8 cellular contexts compared by ENCODE assay signal in the genomic region with DNA sequence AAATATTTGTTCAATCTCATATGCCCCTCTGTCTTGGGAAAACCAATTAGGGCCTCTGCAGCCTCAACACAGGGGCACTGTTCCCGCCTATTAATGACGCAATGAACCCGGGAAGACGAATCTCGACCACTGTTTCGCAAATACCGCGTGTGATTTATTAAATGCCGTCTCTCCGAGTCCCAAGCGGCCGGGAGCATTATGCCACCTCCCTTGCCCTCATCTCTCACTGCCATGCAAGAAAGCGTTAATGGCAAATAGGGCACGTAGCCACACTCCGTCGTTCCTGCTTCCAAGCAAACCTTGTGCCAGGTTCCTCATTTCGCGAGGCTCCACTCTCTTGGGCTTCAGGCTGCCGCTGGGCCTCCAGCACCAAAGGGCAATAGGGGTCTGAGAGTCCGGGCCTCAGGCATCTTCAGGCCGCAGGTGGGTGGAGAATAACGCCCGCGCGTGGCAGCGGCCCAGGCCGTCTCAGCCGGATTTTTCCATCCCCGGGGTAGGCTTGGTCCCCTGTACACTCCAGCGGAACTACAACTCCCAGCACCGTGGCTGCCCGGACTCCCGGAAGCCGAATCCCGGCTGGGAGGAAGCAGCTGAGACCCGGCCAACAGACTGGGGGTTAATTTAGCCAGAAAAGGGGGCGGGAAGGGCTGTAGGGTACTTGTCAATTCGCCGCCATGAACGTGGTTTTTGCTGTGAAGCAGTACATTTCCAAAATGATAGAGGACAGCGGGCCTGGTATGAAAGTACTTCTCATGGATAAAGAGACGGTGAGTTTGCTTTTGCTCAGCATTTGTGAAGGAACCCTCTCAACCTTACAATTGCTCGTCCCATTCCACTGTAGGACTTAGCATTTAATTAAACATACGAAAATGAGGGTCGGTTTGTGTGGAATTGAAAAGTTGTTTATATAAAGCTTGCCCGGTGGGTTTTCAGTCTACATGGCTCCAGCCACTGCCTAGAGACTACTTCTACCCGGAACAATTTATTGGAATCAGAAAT. TPM values are rescaled to one million over a fixed set of nuclear protein-coding genes. Genes with fewer than 3 reads are reported as not detected.
A peak's percentile ranks its signal among the peaks of the same experiment; 100 is the strongest.
DNase-seq lines count a peak whose midpoint lies in the region; ATAC-seq and TF ChIP-seq lines count a peak whose summit lies in the region.

A gene with protein sequence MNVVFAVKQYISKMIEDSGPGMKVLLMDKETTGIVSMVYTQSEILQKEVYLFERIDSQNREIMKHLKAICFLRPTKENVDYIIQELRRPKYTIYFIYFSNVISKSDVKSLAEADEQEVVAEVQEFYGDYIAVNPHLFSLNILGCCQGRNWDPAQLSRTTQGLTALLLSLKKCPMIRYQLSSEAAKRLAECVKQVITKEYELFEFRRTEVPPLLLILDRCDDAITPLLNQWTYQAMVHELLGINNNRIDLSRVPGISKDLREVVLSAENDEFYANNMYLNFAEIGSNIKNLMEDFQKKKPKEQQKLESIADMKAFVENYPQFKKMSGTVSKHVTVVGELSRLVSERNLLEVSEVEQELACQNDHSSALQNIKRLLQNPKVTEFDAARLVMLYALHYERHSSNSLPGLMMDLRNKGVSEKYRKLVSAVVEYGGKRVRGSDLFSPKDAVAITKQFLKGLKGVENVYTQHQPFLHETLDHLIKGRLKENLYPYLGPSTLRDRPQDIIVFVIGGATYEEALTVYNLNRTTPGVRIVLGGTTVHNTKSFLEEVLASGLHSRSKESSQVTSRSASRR (plus strand): TSS at position 593 of the 999 bp plus-strand sequence. CDS start 82 bp downstream, at position 675.

- H3K27ac ChIP-seq in WERI-Rb-1, result peak within 1 kb of the TSS; percentile 93
- H3K27ac ChIP-seq in mammary epithelial cell (ENCODE audit: insufficient read depth, low read depth, low read length), result peak within 1 kb of the TSS; percentile 83

- H3K27me3 ChIP-seq in WERI-Rb-1 (ENCODE audit: insufficient read depth, low read depth, severe bottlenecking), result no peaks in the 10 kb centered on the region
- no peaks in the 10 kb centered on the region for H3K27me3 ChIP-seq in mammary epithelial cell (ENCODE audit: insufficient read depth, low read length)

- H3K9me3 ChIP-seq in WERI-Rb-1 (ENCODE audit: severe bottlenecking) (no peaks in the 10 kb centered on the region), mammary epithelial cell (replicated peaks; ENCODE audit: insufficient read depth, low read length) (no peaks in the 10 kb centered on the region)

- peak within 1 kb of the TSS; percentile 94 for H3K9ac ChIP-seq in mammary epithelial cell (ENCODE audit: insufficient read depth, low read length)

- H3K4me2 ChIP-seq in mammary epithelial cell (ENCODE audit: insufficient read depth, low read depth, low read length), result peak within 1 kb of the TSS; percentile 92

- peaks cover 26% of the 10 kb centered on the region for H3K79me2 ChIP-seq in mammary epithelial cell (ENCODE audit: insufficient read depth, low read length)

- H2AFZ ChIP-seq in mammary epithelial cell (ENCODE audit: low read depth, low read length), result peak within 1 kb of the TSS; percentile 99

- no peaks in the 10 kb centered on the region for H4K20me1 ChIP-seq in mammary epithelial cell (ENCODE audit: insufficient read depth, low read length)

- H3K4me3 ChIP-seq in WERI-Rb-1 (ENCODE audit: low read depth, low read length) (peak within 1 kb of the TSS; percentile 79), mammary epithelial cell (replicated peaks in 1 of 3; ENCODE audit: insufficient read depth in 1 of 3, low read depth in 2 of 3, low read length in 3 of 3) (peak within 1 kb of the TSS; percentile 68 to 81 (median 73))

- peaks cover 24% of the 10 kb centered on the region for H3K36me3 ChIP-seq in WERI-Rb-1
- no peaks in the 10 kb centered on the region for H3K36me3 ChIP-seq in mammary epithelial cell (ENCODE audit: insufficient read depth, low read length)

- WGBS in mammary epithelial cell (ENCODE audit: low coverage, missing lambda C conversion rate), result under 1% methylated on average over 39 of the region's 47 CpGs

- CTCF ChIA-PET in mammary epithelial cell (lab: Charles Lee; ENCODE audit: low non-redundant PET), result no interaction called here

- dilution Hi-C loops in mammary epithelial cell (cut with HindIII; ENCODE audit: low sequenced_read_pairs), result loop anchor here (25.0 kb wide), 1 partner anchor 180 kb away; a partner anchor contains a TSS

- peak; percentile 64 for ATAC-seq in GM18520 (IDR thresholded peaks at IDR 0.05; ENCODE audit: unreplicated experiment)
- ATAC-seq in HG03095 (IDR thresholded peaks at IDR 0.05; ENCODE audit: unreplicated experiment), result peak; percentile 91

- in situ Hi-C loops in mammary epithelial cell (cut with MboI; ENCODE audit: low sequenced_read_pairs in 2 of 2), result no loop called here

- intact Hi-C loops in mammary epithelial cell (cut with micrococcal nuclease), result loop anchor here (1.0 to 5.0 kb wide), 3 partner anchors 57 to 120 kb away; a partner anchor contains a TSS

- DNase-seq in 8988T (peak; percentile 58), NCI-H2196 (lab: John Stamatoyannopoulos, UW; ENCODE audit: unreplicated experiment) (peak; percentile 87), WERI-Rb-1 (peak; percentile 98), mammary epithelial cell (peak; percentile 86), iPS-NIHi7 (ENCODE audit: extremely low spot score) (peak; percentile 93), smooth muscle cell of the brain vasculature (ENCODE audit: low read depth, low spot score) (peak; percentile 57)

- TF ChIP-seq CTCF in WERI-Rb-1 (IDR thresholded peaks at IDR 0.05; ENCODE audit: low read depth, low read length) (no peak), mammary epithelial cell (conservative IDR thresholded peaks at IDR 0.05 in 1 of 2, IDR thresholded peaks at IDR 0.05 in 1 of 2; ENCODE audit: extremely low read depth in 1 of 2, insufficient read depth in 1 of 2, low read depth in 1 of 2, low read length in 2 of 2) (no peak)

- peaks cover 15% of the 10 kb centered on the region for H3K4me1 ChIP-seq in mammary epithelial cell (ENCODE audit: insufficient read depth, low read length)

- BruUV-seq in mammary epithelial cell (replicated peaks; lab: Mats Ljungman, UMichigan), result TSS peak; percentile 73

RNA-seq across cellular contexts. Expression of the gene that starts here (rescaled TPM):
- total RNA-seq in mammary epithelial cell, result 10 to 100 TPM; 30.0 to 42.2 TPM
- polyA plus RNA-seq in mammary epithelial cell, result 23.0 TPM
- 36.9 TPM for polyA minus RNA-seq in mammary epithelial cell

Comparison
In these comparisons a context has a peak if more than half of its experiments do, and no peak if none do; other contexts are left out.
1. Peak in every context shown above with its lines: DNase-seq, ATAC-seq, H3K4me3 ChIP-seq and H3K27ac ChIP-seq.